In the genomic region with DNA sequence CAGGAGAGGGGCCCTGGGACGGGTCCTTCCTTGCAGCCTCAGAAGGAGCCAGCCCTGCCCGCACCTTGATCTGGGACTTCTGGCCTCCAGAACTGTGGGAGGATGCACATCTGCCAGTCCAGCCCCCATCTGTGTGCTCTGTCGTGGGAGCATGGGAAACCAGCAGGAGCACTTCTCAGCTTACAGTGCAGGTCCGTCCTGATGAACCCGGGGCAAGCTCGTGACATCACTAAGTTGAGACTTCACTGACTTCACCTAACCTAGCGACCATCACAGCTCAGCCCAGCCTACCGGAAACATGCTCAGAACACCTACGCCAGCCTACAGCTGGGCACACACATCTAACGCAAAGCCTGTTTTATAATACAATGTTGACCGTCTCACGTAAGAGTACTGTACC, we compare ENCODE assay signal across 2 cellular contexts.
TF ChIP-seq lines count a peak whose summit lies in the region.

No MANE protein-coding gene starts in this region.

TF ChIP-seq in IMR-90, 13 proteins besides CTCF, POLR2A, EP300 and RAD21 (continued from another document):
- TF ChIP-seq USF2 (IDR thresholded peaks at IDR 0.05; ENCODE audit: low read depth, low read length): no peak
- TF ChIP-seq SMC3 (IDR thresholded peaks at IDR 0.05; ENCODE audit: low read depth, low read length): no peak
- no peak for TF ChIP-seq NFE2L2 (IDR thresholded peaks at IDR 0.05; ENCODE audit: low read depth, low read length)
- no peak for TF ChIP-seq MAZ (IDR thresholded peaks at IDR 0.05; ENCODE audit: borderline replicate concordance, low read depth, low read length)
- TF ChIP-seq RCOR1 (IDR thresholded peaks at IDR 0.05; ENCODE audit: insufficient replicate concordance, low read length): no peak
- TF ChIP-seq CEBPB (IDR thresholded peaks at IDR 0.05; ENCODE audit: low read depth, low read length): no peak
- no peak for TF ChIP-seq MXI1 (IDR thresholded peaks at IDR 0.05; ENCODE audit: borderline replicate concordance, low read depth, low read length)
- no peak for TF ChIP-seq CHD1 (IDR thresholded peaks at IDR 0.05; ENCODE audit: low read depth, low read length)
- TF ChIP-seq, protein P1, sequence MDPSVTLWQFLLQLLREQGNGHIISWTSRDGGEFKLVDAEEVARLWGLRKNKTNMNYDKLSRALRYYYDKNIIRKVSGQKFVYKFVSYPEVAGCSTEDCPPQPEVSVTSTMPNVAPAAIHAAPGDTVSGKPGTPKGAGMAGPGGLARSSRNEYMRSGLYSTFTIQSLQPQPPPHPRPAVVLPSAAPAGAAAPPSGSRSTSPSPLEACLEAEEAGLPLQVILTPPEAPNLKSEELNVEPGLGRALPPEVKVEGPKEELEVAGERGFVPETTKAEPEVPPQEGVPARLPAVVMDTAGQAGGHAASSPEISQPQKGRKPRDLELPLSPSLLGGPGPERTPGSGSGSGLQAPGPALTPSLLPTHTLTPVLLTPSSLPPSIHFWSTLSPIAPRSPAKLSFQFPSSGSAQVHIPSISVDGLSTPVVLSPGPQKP (IDR thresholded peaks at IDR 0.05; ENCODE audit: borderline replicate concordance, low read depth, low read length): no peak
- TF ChIP-seq BHLHE40 (IDR thresholded peaks at IDR 0.05; ENCODE audit: low read depth, low read length): no peak
- TF ChIP-seq FOS (IDR thresholded peaks at IDR 0.05; ENCODE audit: low read depth, low read length): no peak

TF ChIP-seq in WTC11, 78 proteins besides CTCF, POLR2A, EP300 and RAD21 (continued from another document):
- TF ChIP-seq, protein P2, sequence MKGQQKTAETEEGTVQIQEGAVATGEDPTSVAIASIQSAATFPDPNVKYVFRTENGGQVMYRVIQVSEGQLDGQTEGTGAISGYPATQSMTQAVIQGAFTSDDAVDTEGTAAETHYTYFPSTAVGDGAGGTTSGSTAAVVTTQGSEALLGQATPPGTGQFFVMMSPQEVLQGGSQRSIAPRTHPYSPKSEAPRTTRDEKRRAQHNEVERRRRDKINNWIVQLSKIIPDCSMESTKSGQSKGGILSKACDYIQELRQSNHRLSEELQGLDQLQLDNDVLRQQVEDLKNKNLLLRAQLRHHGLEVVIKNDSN (CRISPR knock-in tag; IDR thresholded peaks at IDR 0.05): no peak
- TF ChIP-seq RELA (CRISPR knock-in tag; IDR thresholded peaks at IDR 0.05; ENCODE audit: borderline replicate concordance): no peak
- no peak for TF ChIP-seq CDX4 (CRISPR knock-in tag; IDR thresholded peaks at IDR 0.05; ENCODE audit: borderline replicate concordance)
- TF ChIP-seq OVOL2 (CRISPR knock-in tag; IDR thresholded peaks at IDR 0.05; ENCODE audit: borderline replicate concordance): no peak
- no peak for TF ChIP-seq ZNF396 (CRISPR knock-in tag; IDR thresholded peaks at IDR 0.05; ENCODE audit: borderline replicate concordance)
- TF ChIP-seq, protein P3, sequence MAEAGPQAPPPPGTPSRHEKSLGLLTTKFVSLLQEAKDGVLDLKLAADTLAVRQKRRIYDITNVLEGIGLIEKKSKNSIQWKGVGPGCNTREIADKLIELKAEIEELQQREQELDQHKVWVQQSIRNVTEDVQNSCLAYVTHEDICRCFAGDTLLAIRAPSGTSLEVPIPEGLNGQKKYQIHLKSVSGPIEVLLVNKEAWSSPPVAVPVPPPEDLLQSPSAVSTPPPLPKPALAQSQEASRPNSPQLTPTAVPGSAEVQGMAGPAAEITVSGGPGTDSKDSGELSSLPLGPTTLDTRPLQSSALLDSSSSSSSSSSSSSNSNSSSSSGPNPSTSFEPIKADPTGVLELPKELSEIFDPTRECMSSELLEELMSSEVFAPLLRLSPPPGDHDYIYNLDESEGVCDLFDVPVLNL (CRISPR knock-in tag; IDR thresholded peaks at IDR 0.05; ENCODE audit: borderline replicate concordance, low read depth): no peak
- no peak for TF ChIP-seq JUN (CRISPR knock-in tag; IDR thresholded peaks at IDR 0.05)
- no peak for TF ChIP-seq PRRX2 (CRISPR knock-in tag; IDR thresholded peaks at IDR 0.05)
- TF ChIP-seq AR (CRISPR knock-in tag; IDR thresholded peaks at IDR 0.05): no peak
- no peak for TF ChIP-seq CREB1 (CRISPR knock-in tag; IDR thresholded peaks at IDR 0.05)
- TF ChIP-seq NFATC4 (CRISPR knock-in tag; IDR thresholded peaks at IDR 0.05): no peak
- TF ChIP-seq TCF7 (CRISPR knock-in tag; IDR thresholded peaks at IDR 0.05; ENCODE audit: low read depth): no peak
- TF ChIP-seq, protein P4, sequence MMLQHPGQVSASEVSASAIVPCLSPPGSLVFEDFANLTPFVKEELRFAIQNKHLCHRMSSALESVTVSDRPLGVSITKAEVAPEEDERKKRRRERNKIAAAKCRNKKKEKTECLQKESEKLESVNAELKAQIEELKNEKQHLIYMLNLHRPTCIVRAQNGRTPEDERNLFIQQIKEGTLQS (CRISPR knock-in tag; conservative IDR thresholded peaks at IDR 0.05): no peak
- no peak for TF ChIP-seq ZNF138 (CRISPR knock-in tag; conservative IDR thresholded peaks at IDR 0.05)
- TF ChIP-seq IRF2 (CRISPR knock-in tag; IDR thresholded peaks at IDR 0.05; ENCODE audit: borderline replicate concordance, low read depth): no peak
TF ChIP-seq in WTC11: peak in this region for 0.
